Comparison of ENCODE assay signal across 8 cellular contexts in genomic region chr15:90529369-90530249, GRCh38. TPM values are rescaled to one million over a fixed set of nuclear protein-coding genes. Genes with fewer than 3 reads are reported as not detected.
A peak's percentile ranks its signal among the peaks of the same experiment; 100 is the strongest.
DNase-seq lines count a peak whose midpoint lies in the region; ATAC-seq lines count a peak whose summit lies in the region.

CRTC3 (plus strand) TSS chr15:90529923; CDS start chr15:90530072, 149 bp downstream.

- ATAC-seq in HG02884 (IDR thresholded peaks at IDR 0.05; ENCODE audit: unreplicated experiment), result peak; percentile 77

- H3K4me3 ChIP-seq in endocrine pancreas (ENCODE audit: control insufficient read depth, insufficient read depth, low read length), result peak within 1 kb of the TSS; percentile 57

- no peaks in the 10 kb centered on the region for H3K36me3 ChIP-seq in endocrine pancreas (ENCODE audit: control insufficient read depth, insufficient read depth, low read length)

- CTCF ChIA-PET in activated CD8-positive, alpha-beta memory T cell treated with anti-CD3 and anti-CD28 coated beads for 36 hours (lab: Charles Lee), result interaction anchor here (0.6 to 1.0 kb wide), 3 partner anchors 14 to 88 kb away, joined by 3 to 5 read pairs (median 3); no protein-coding TSS in a partner anchor

- DNase-seq in SIG-M5 treated with dmso at 0.1 percent for 504 hours (lab: John Stamatoyannopoulos, UW; ENCODE audit: unreplicated experiment), result peak; percentile 26
- no peak for DNase-seq in SIG-M5 (lab: John Stamatoyannopoulos, UW)
- peak; percentile 33 for DNase-seq in NCI-H460 (ENCODE audit: extremely low read depth, low read depth)
- no peak for DNase-seq in mesenteric fat pad (ENCODE audit: low spot score)
- peak; percentile 24 for DNase-seq in stimulated activated CD8-positive, alpha-beta memory T cell treated with anti-CD3 and anti-CD28 coated beads, Interleukin-4, amount 100 ng/mL, for 24 hours (ENCODE audit: low read depth)

- POLR2A ChIA-PET in activated CD8-positive, alpha-beta memory T cell treated with anti-CD3 and anti-CD28 coated beads for 36 hours (lab: Charles Lee), result interaction anchor here (0.6 to 1.3 kb wide), 5 partner anchors 10 to 187 kb away, joined by 3 to 8 read pairs (median 4); partner anchors contain the start of gene BLM

- peak within 1 kb of the TSS; percentile 92 for H3K9ac ChIP-seq in endocrine pancreas (ENCODE audit: control insufficient read depth, insufficient read depth, low read length)

- H3K4me1 ChIP-seq in endocrine pancreas (ENCODE audit: control insufficient read depth, insufficient read depth, low read length), result peaks cover 12% of the 10 kb centered on the region

- H3K27me3 ChIP-seq in endocrine pancreas (ENCODE audit: control insufficient read depth, insufficient read depth, low read length), result no peaks in the 10 kb centered on the region

- H3K9me3 ChIP-seq in endocrine pancreas (ENCODE audit: control insufficient read depth, low read length), result no peaks in the 10 kb centered on the region

RNA-seq across cellular contexts. Expression of gene CRTC3, which starts in this region (rescaled TPM):
- 28.5 and 31.1 TPM in 2 replicates for total RNA-seq in NCI-H460 (2014; rRNA removed; shearing (Covaris generic))
- 25.7 and 25.9 TPM in 2 replicates for polyA plus RNA-seq in NCI-H460 (2014; cell fraction: nucleus; rRNA removed)
- 10 to 100 TPM; 24.0 to 25.7 TPM for total RNA-seq in activated CD8-positive, alpha-beta memory T cell treated with anti-CD3 and anti-CD28 coated beads for 36 hours
- total RNA-seq in mesenteric fat pad, result 45.7 TPM

Comparison
In these comparisons a context has a peak if more than half of its experiments do, and no peak if none do; other contexts are left out.
1. DNase-seq: peak in SIG-M5 treated with dmso at 0.1 percent for 504 hours (single experiment), NCI-H460 (single experiment) and stimulated activated CD8-positive, alpha-beta memory T cell treated with anti-CD3 and anti-CD28 coated beads, Interleukin-4, amount 100 ng/mL, for 24 hours (single experiment); none in SIG-M5 (single experiment) and mesenteric fat pad (single experiment).